21 cellular contexts compared by ENCODE assay signal in genomic region chr5:15533124-15533893, GRCh38. TPM values are rescaled to one million over a fixed set of nuclear protein-coding genes. Genes with fewer than 3 reads are reported as not detected.
DNase-seq lines count a peak whose midpoint lies in the region; ATAC-seq and TF ChIP-seq lines count a peak whose summit lies in the region.
"Had no signal": no experiment of that assay in that cellular context is flagged by ENCODE, and none has a peak within 500 bp of the region (broad histone marks: within the 10 kb centered on the region; RNA-seq: fewer than 3 reads in every experiment).

No MANE protein-coding gene starts in this region.

- no peak for ATAC-seq in HG03571 (IDR thresholded peaks at IDR 0.05; ENCODE audit: unreplicated experiment)
- ATAC-seq: activated T-helper 17 cell treated with anti-CD3 and anti-CD28 coated beads, Interleukin-2, amount 50 U/mL, for 72 hours; naive thymus-derived CD8-positive, alpha-beta T cell; T-cell; WTC11 had no signal

- no peak overlapping the region for H3K14ac ChIP-seq in trophoblast cell (ENCODE audit: low read length)

- H4K12ac ChIP-seq in trophoblast cell (ENCODE audit: low read depth, low read length): no peak overlapping the region

- H4K8ac ChIP-seq in trophoblast cell (ENCODE audit: low read depth, low read length): no peak overlapping the region

- no peak for TF ChIP-seq CTCF in fibroblast of pulmonary artery (IDR thresholded peaks at IDR 0.05; ENCODE audit: low read length, missing control alignments)
- no peak for TF ChIP-seq CTCF in retinal pigment epithelial cell (conservative IDR thresholded peaks at IDR 0.05; ENCODE audit: low read depth, low read length)

- no peak overlapping the region for H2BK5ac ChIP-seq in trophoblast cell (ENCODE audit: low read depth, low read length, poor library complexity)

- H3K36me3 ChIP-seq in trophoblast cell (ENCODE audit: control insufficient read depth in 1 of 2, insufficient read depth in 2 of 2, low read length in 2 of 2): peaks cover 0 to 1% of the 10 kb centered on the region in 2 experiments
- H3K36me3 ChIP-seq: BE2C, Peyer's patch had no signal

- H3K4ac ChIP-seq in trophoblast cell (ENCODE audit: low read depth, low read length): no peak overlapping the region

- no peak overlapping the region for H2AK5ac ChIP-seq in trophoblast cell (ENCODE audit: low read length)

- H3K9ac ChIP-seq in trophoblast cell (ENCODE audit: low read length): no peak overlapping the region

- H3K23ac ChIP-seq in trophoblast cell (ENCODE audit: low read length): no peak overlapping the region

- no peaks in the 10 kb centered on the region for H3K79me1 ChIP-seq in trophoblast cell (ENCODE audit: low read length)

- H3K79me2 ChIP-seq in trophoblast cell (ENCODE audit: control insufficient read depth, insufficient read depth, low read length, poor library complexity): no peaks in the 10 kb centered on the region

- DNase-seq in GM03348 (ENCODE audit: low spot score): peak; percentile 64
- peak; percentile 83 for DNase-seq in amniotic epithelial cell (ENCODE audit: low read depth)
- peak; percentile 74 for DNase-seq in fibroblast of pulmonary artery (ENCODE audit: low read depth)
- DNase-seq in retinal pigment epithelial cell (ENCODE audit: low read depth): peak; percentile 60
- no peak for DNase-seq in activated CD4-positive, alpha-beta T cell treated with anti-CD3 and anti-CD28 coated beads, Interleukin-2, amount 50 U/mL, for 4 hours
- no peak for DNase-seq in trophoblast cell
- no peak for DNase-seq in NCI-H345 treated with DMSO at 0.1 percent for 48 hours (lab: John Stamatoyannopoulos, UW; ENCODE audit: unreplicated experiment)
- DNase-seq: anterior cingulate cortex; BE2C; DMS 273 treated with DMSO at 0.1 percent for 48 hours; left ventricle myocardium inferior; naive thymus-derived CD8-positive, alpha-beta T cell; NCI-H2081; NCI-H82; Peyer's patch; stimulated activated CD4-positive, alpha-beta T cell treated with anti-CD3 and anti-CD28 coated beads, Interleukin-2, amount 100 ng/mL, for 24 hours; substantia nigra; T-cell had no signal

- H2AFZ ChIP-seq in trophoblast cell (ENCODE audit: insufficient read depth, low read length, poor library complexity): no peak overlapping the region

- no CpG with 5 or more reads among the region's 5 CpGs for WGBS in trophoblast cell (ENCODE audit: extremely low coverage, insufficient coverage, insufficient read length)

- H2BK12ac ChIP-seq in trophoblast cell (ENCODE audit: low read length): no peak overlapping the region

- H3K27ac ChIP-seq in trophoblast cell (ENCODE audit: low read depth, low read length): no peak overlapping the region
- H3K27ac ChIP-seq: left ventricle myocardium inferior had no signal

- peaks cover 2% of the 10 kb centered on the region for H3K27me3 ChIP-seq in trophoblast cell (ENCODE audit: insufficient read depth, low read length)
- H3K27me3 ChIP-seq: BE2C, Peyer's patch had no signal

- no peak overlapping the region for H2BK120ac ChIP-seq in trophoblast cell (ENCODE audit: insufficient read depth, low read length, poor library complexity)

- no peak overlapping the region for H4K91ac ChIP-seq in trophoblast cell (ENCODE audit: low read depth, low read length)

- H3K4me2 ChIP-seq in trophoblast cell (ENCODE audit: low read length): no peak overlapping the region

- H3K4me1 ChIP-seq in trophoblast cell (ENCODE audit: control insufficient read depth in 1 of 2, insufficient read depth in 2 of 2, low read length in 2 of 2): no peaks in the 10 kb centered on the region
- H3K4me1 ChIP-seq: Peyer's patch had no signal

- H3K18ac ChIP-seq in trophoblast cell (ENCODE audit: low read length): no peak overlapping the region

- H3K9me3 ChIP-seq in trophoblast cell (ENCODE audit: insufficient read depth, low read depth, low read length): peaks cover 2% of the 10 kb centered on the region
- H3K9me3 ChIP-seq: BE2C, left ventricle myocardium inferior, Peyer's patch had no signal

- no peak overlapping the region for H3K4me3 ChIP-seq in fibroblast of pulmonary artery (replicated peaks; ENCODE audit: low read depth, low read length)
- H3K4me3 ChIP-seq in retinal pigment epithelial cell (ENCODE audit: low read length): no peak overlapping the region
- H3K4me3 ChIP-seq in trophoblast cell (ENCODE audit: low read depth, low read length): no peak overlapping the region
- H3K4me3 ChIP-seq: left ventricle myocardium inferior, Peyer's patch had no signal

RNA-seq across cellular contexts. Expression of gene FBXL7, which starts 33.3 kb away (rescaled TPM):
- polyA plus RNA-seq in trophoblast cell (2013): 10.0 and 10.1 TPM in 2 replicates
- polyA plus RNA-seq: naive thymus-derived CD8-positive, alpha-beta T cell had no signal

Comparison
In these comparisons a context has a peak if more than half of its experiments do, and no peak if none do; other contexts are left out.
1. DNase-seq: peak in GM03348 (single experiment), amniotic epithelial cell (single experiment), fibroblast of pulmonary artery (single experiment) and retinal pigment epithelial cell (single experiment); none in activated CD4-positive, alpha-beta T cell treated with anti-CD3 and anti-CD28 coated beads, Interleukin-2, amount 50 U/mL, for 4 hours (0 of 2), trophoblast cell (0 of 2) and NCI-H345 treated with DMSO at 0.1 percent for 48 hours (single experiment).